14 cellular contexts compared by ENCODE assay signal in genomic region chr12:108890208-108890607, GRCh38. TPM values are rescaled to one million over a fixed set of nuclear protein-coding genes. Genes with fewer than 3 reads are reported as not detected.
A peak's percentile ranks its signal among the peaks of the same experiment; 100 is the strongest.
DNase-seq lines count a peak whose midpoint lies in the region; ATAC-seq and TF ChIP-seq lines count a peak whose summit lies in the region.
"Had no signal": no experiment of that assay in that cellular context is flagged by ENCODE, and none has a peak within 500 bp of the region (broad histone marks: within the 10 kb centered on the region; RNA-seq: fewer than 3 reads in every experiment).

No MANE protein-coding gene starts in this region.

- ATAC-seq in GM18861 (IDR thresholded peaks at IDR 0.05; ENCODE audit: unreplicated experiment) (no peak), GM18511 (IDR thresholded peaks at IDR 0.05; ENCODE audit: unreplicated experiment) (no peak)
- ATAC-seq: T-helper 17 cell had no signal

- no peak for TF ChIP-seq CTCF in A673 (conservative IDR thresholded peaks at IDR 0.05; ENCODE audit: low read depth, low read length)
- TF ChIP-seq CTCF in epithelial cell of esophagus (IDR thresholded peaks at IDR 0.05; ENCODE audit: insufficient read depth, low read depth, low read length, missing control alignments), result no peak

- H3K27ac ChIP-seq in A673 (ENCODE audit: low read depth, low read length, poor library complexity, severe bottlenecking), result no peak overlapping the region

- no peaks in the 10 kb centered on the region for H3K27me3 ChIP-seq in A673 (replicated peaks; ENCODE audit: insufficient read depth, low read depth, low read length, poor library complexity)

- no peaks in the 10 kb centered on the region for H3K36me3 ChIP-seq in A673 (ENCODE audit: insufficient read depth, low read length, poor library complexity, severe bottlenecking)

- no TSS peak for BruUV-seq in A673 (replicated peaks; lab: Mats Ljungman, UMichigan)

- H3K4me3 ChIP-seq in A673 (ENCODE audit: low read depth, low read length, poor library complexity, severe bottlenecking) (no peak overlapping the region), epithelial cell of esophagus (ENCODE audit: low read length) (no peak overlapping the region)

- H3K4me1 ChIP-seq in A673 (ENCODE audit: insufficient read depth, low read length, poor library complexity, severe bottlenecking), result no peaks in the 10 kb centered on the region

- POLR2A ChIA-PET in A673 (lab: Charles Lee; ENCODE audit: low non-redundant PET), result no interaction called here

- DNase-seq in A673 (ENCODE audit: low spot score) (peak; percentile 19), EH (ENCODE audit: low read depth) (peak; percentile 39), RPMI7951 (ENCODE audit: low read depth) (peak; percentile 9), epithelial cell of esophagus (ENCODE audit: low read depth) (peak; percentile 28), activated gamma-delta T cell treated with Interleukin-2 at 50 U/mL for 16 hours (no peak)
- DNase-seq in effector CD8-positive, alpha-beta T cell (lab: John Stamatoyannopoulos, UW), result no peak
- DNase-seq: activated T-cell treated with anti-CD3 and anti-CD28 coated beads, Interleukin-2, amount 50 U/mL, for 1 hour; CD8-positive, alpha-beta memory T cell; midbrain; T-helper 17 cell had no signal

- intact Hi-C loops in A673 (cut with micrococcal nuclease; ENCODE audit: unreplicated experiment), result no loop called here

- no peaks in the 10 kb centered on the region for H3K9me3 ChIP-seq in A673 (ENCODE audit: low read depth, low read length, poor library complexity, severe bottlenecking)

- CTCF ChIA-PET in A673 (lab: Charles Lee), result no interaction called here

RNA-seq across cellular contexts. Expression of gene DAO, which starts 10.3 kb away (rescaled TPM):
- not detected in 2 replicates for total RNA-seq in A673 (2021)
- not detected in 2 replicates for total RNA-seq in RPMI7951 (2014; rRNA removed; shearing (Covaris generic))
- total RNA-seq: CD8-positive, alpha-beta memory T cell; epithelial cell of proximal tubule; T-helper 17 cell; temporal lobe had no signal

RNA-seq across cellular contexts. Expression of gene SSH1, which starts 32.8 kb away (rescaled TPM):
- 36.1 and 39.0 TPM in 2 replicates for total RNA-seq in A673 (2021)
- total RNA-seq in RPMI7951 (2014; rRNA removed; shearing (Covaris generic)), result 21.1 and 23.7 TPM in 2 replicates

Comparison
In these comparisons a context has a peak if more than half of its experiments do, and no peak if none do; other contexts are left out.
1. DNase-seq: peak in A673 (single experiment), EH (single experiment), RPMI7951 (single experiment) and epithelial cell of esophagus (single experiment); none in effector CD8-positive, alpha-beta T cell (single experiment) and activated gamma-delta T cell treated with Interleukin-2 at 50 U/mL for 16 hours (single experiment).